14 cellular contexts compared by ENCODE assay signal in the genomic region with DNA sequence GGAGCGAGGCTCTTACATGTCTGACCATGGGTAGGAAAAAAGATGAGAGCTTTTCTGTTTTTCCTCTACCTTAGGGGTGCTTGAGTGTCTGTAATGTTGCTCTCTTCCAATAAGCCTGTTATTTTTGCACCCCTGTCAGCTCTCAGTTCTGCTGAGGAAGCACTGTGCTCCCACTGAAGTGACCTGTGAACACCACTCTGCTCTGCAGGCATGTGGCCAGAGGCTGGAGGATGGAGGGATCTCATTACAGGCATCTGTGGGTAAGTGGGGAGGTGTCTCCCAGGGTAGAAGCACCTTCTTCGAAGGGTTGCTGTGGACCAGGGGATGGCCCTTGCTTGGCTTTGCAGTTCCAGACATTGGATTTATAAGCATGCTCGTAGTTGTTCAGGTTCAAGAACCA. TPM values are rescaled to one million over a fixed set of nuclear protein-coding genes. Genes with fewer than 3 reads are reported as not detected.
A peak's percentile ranks its signal among the peaks of the same experiment; 100 is the strongest.
DNase-seq lines count a peak whose midpoint lies in the region; TF ChIP-seq lines count a peak whose summit lies in the region.
"Had no signal": no experiment of that assay in that cellular context is flagged by ENCODE, and none has a peak within 500 bp of the region (broad histone marks: within the 10 kb centered on the region; RNA-seq: fewer than 3 reads in every experiment).

No MANE protein-coding gene starts in this region.

- no peak overlapping the region for H3K27ac ChIP-seq in vagina
- H3K27ac ChIP-seq: BLaER1 had no signal

- H3K36me3 Mint-ChIP-seq in glutamatergic neuron (ENCODE audit: unreplicated experiment): peaks cover 6% of the 10 kb centered on the region

- H3K4me1 ChIP-seq in vagina: no peaks in the 10 kb centered on the region

- H3K4me3 ChIP-seq in vagina: no peak overlapping the region
- H3K4me3 ChIP-seq: BLaER1, K562 had no signal

- no peak overlapping the region for H3K27ac Mint-ChIP-seq in glutamatergic neuron (ENCODE audit: unreplicated experiment)
- H3K27ac Mint-ChIP-seq: CD4-positive, alpha-beta T cell had no signal

- no peak for TF ChIP-seq POLR2A in vagina (IDR thresholded peaks at IDR 0.05)

- no peaks in the 10 kb centered on the region for H3K9me3 ChIP-seq in vagina
- H3K9me3 ChIP-seq: BLaER1, SK-N-SH had no signal

- H3K27me3 ChIP-seq in vagina: no peaks in the 10 kb centered on the region
- H3K27me3 ChIP-seq: BLaER1 had no signal

- DNase-seq in NCI-H1092 (lab: John Stamatoyannopoulos, UW) (peak; percentile 46), NCI-H1092 treated with DMSO at 0.1 percent for 48 hours (lab: John Stamatoyannopoulos, UW) (no peak), DMS79 treated with DMSO at 0.1 percent for 48 hours (lab: John Stamatoyannopoulos, UW) (peak; percentile 91), glutamatergic neuron (no peak), vagina (ENCODE audit: extremely low spot score in 2 of 2) (peak; percentile 25 to 67), activated T-cell treated with anti-CD3 and anti-CD28 coated beads for 4 hours (no peak)
- no peak for DNase-seq in activated CD8-positive, alpha-beta memory T cell treated with anti-CD3 and anti-CD28 coated beads, Interleukin-2, amount 50 U/mL, for 4 hours
- DNase-seq: CD4-positive, alpha-beta T cell; Kasumi-1; NCI-H226; SW 1271 had no signal

- peaks cover 21% of the 10 kb centered on the region for H3K4me1 Mint-ChIP-seq in glutamatergic neuron (ENCODE audit: low read depth, unreplicated experiment)

- H3K36me3 ChIP-seq in vagina: no peaks in the 10 kb centered on the region
- H3K36me3 ChIP-seq: BLaER1 had no signal

- intact Hi-C loops in vagina (cut with DNase I): no loop called here

- peaks cover 6% of the 10 kb centered on the region for H3K27me3 Mint-ChIP-seq in glutamatergic neuron (ENCODE audit: unreplicated experiment)

- TF ChIP-seq CTCF in glutamatergic neuron (IDR thresholded peaks at IDR 0.05; ENCODE audit: partially characterized antibody, unreplicated experiment) (no peak), vagina (IDR thresholded peaks at IDR 0.05) (no peak)

- H3K4me3 Mint-ChIP-seq in glutamatergic neuron (ENCODE audit: unreplicated experiment): peak overlapping the region; percentile 55
- H3K4me3 Mint-ChIP-seq: CD4-positive, alpha-beta T cell had no signal

- H3K9me3 Mint-ChIP-seq in glutamatergic neuron (ENCODE audit: unreplicated experiment): no peaks in the 10 kb centered on the region
- H3K9me3 Mint-ChIP-seq: CD4-positive, alpha-beta T cell had no signal

RNA-seq across cellular contexts. Expression of gene RBM15, which starts 56.8 kb away (rescaled TPM):
- total RNA-seq in glutamatergic neuron (ENCODE audit: unreplicated experiment): 27.3 TPM
- total RNA-seq in vagina: 36.6 TPM

Comparison
In these comparisons a context has a peak if more than half of its experiments do, and no peak if none do; other contexts are left out.
1. DNase-seq: peak in NCI-H1092 (single experiment), DMS79 treated with DMSO at 0.1 percent for 48 hours (single experiment) and vagina (2 of 2); none in NCI-H1092 treated with DMSO at 0.1 percent for 48 hours (single experiment), glutamatergic neuron (single experiment), activated CD8-positive, alpha-beta memory T cell treated with anti-CD3 and anti-CD28 coated beads, Interleukin-2, amount 50 U/mL, for 4 hours (single experiment) and activated T-cell treated with anti-CD3 and anti-CD28 coated beads for 4 hours (single experiment).